Comparison of ENCODE assay signal across 1 cellular context in the genomic region with DNA sequence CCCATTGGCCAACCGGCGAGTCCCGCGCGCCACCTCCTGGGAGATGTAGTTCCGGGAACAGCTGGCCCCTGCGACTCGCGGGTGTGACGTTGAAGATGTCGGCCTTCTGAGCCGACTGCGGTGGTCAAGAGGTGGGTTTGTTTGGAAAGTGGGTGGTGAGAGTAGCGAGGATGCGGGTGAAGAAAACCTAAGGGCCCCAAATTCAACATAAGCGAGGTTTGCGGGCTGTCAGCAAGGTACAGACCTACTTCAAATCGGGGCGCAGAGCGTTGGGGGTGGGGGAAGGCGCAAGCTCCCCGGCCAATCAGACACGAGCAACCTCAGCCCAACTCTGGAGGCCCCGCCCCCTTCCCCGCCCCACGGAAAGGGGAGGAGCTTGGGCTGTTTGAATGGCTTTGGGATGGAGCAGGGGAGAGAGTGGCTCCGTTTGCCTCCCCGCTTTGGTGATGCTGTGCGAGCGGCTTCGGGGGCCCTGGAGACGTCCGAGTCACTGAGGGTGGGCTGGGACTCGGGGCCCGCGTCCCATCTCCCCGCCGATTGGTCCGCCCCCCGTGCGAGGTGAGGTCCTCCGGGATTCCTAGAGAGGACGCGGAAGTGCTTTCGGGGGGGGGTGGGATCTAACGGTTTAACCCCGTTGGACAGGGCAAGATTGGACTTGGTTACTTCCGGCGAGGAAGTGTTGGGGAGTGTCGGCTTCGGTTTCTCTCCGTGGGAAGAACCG.
TF ChIP-seq lines count a peak whose summit lies in the region.

A gene (plus strand): TSS at position 60 of the 721 bp plus-strand sequence. CDS start 1,383 bp downstream, outside the sequence.

TF ChIP-seq in neural cell, 6 proteins besides CTCF, POLR2A, EP300 and RAD21 (continued from another document):
- TF ChIP-seq, protein P1, sequence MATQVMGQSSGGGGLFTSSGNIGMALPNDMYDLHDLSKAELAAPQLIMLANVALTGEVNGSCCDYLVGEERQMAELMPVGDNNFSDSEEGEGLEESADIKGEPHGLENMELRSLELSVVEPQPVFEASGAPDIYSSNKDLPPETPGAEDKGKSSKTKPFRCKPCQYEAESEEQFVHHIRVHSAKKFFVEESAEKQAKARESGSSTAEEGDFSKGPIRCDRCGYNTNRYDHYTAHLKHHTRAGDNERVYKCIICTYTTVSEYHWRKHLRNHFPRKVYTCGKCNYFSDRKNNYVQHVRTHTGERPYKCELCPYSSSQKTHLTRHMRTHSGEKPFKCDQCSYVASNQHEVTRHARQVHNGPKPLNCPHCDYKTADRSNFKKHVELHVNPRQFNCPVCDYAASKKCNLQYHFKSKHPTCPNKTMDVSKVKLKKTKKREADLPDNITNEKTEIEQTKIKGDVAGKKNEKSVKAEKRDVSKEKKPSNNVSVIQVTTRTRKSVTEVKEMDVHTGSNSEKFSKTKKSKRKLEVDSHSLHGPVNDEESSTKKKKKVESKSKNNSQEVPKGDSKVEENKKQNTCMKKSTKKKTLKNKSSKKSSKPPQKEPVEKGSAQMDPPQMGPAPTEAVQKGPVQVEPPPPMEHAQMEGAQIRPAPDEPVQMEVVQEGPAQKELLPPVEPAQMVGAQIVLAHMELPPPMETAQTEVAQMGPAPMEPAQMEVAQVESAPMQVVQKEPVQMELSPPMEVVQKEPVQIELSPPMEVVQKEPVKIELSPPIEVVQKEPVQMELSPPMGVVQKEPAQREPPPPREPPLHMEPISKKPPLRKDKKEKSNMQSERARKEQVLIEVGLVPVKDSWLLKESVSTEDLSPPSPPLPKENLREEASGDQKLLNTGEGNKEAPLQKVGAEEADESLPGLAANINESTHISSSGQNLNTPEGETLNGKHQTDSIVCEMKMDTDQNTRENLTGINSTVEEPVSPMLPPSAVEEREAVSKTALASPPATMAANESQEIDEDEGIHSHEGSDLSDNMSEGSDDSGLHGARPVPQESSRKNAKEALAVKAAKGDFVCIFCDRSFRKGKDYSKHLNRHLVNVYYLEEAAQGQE (IDR thresholded peaks at IDR 0.05; ENCODE audit: borderline replicate concordance), result peak; percentile 8
- TF ChIP-seq EZH2 (IDR thresholded peaks at IDR 0.05; ENCODE audit: borderline replicate concordance, insufficient read depth, low read length, poor library complexity, severe bottlenecking) (no peak), MXI1 (conservative IDR thresholded peaks at IDR 0.05; ENCODE audit: poor library complexity, severe bottlenecking) (peak; percentile 68)
